1 cellular context compared by ENCODE assay signal in the genomic region with DNA sequence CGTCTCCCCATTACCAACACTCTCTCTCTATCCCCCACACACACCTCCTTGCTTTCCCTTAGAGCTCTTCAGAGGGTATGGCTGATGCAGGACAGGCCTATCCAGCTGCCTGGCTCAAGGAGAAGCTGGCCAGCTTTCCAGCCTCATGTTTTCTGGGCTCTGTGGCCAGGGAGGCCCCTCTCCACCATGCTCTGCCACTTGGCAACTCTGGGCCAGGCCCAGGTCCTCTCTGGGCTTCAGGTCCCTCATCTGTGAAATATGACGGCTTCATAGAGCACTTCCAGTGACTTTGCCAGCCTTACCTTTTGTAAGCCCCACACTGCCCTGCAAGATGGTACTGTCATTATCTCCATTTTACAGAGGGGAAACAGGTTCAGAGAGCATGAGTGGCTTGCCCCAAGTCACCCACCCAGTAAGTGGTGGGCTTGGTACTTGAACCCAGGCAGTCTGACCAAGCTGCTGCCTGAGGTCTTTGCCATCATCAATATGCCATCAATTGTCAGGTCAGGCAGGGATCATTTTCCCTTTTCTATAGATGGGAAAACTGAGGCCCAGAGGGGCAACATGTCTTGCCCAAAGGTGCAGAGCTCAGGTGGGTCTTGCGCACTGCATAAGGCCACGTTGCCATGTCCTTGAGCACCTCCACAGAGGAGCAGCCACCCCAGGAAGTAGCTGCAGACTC.
TF ChIP-seq lines count a peak whose summit lies in the region.

No MANE protein-coding gene starts in this region.

TF ChIP-seq in GM12878, 131 proteins besides CTCF, POLR2A, EP300 and RAD21:
- TF ChIP-seq NKRF (conservative IDR thresholded peaks at IDR 0.05) (no peak), GATAD2B (conservative IDR thresholded peaks at IDR 0.05; ENCODE audit: low read depth) (no peak), SMAD5 (IDR thresholded peaks at IDR 0.05; ENCODE audit: low read depth) (no peak), ESRRA (IDR thresholded peaks at IDR 0.05; ENCODE audit: low read length) (no peak)
- TF ChIP-seq, protein P1, sequence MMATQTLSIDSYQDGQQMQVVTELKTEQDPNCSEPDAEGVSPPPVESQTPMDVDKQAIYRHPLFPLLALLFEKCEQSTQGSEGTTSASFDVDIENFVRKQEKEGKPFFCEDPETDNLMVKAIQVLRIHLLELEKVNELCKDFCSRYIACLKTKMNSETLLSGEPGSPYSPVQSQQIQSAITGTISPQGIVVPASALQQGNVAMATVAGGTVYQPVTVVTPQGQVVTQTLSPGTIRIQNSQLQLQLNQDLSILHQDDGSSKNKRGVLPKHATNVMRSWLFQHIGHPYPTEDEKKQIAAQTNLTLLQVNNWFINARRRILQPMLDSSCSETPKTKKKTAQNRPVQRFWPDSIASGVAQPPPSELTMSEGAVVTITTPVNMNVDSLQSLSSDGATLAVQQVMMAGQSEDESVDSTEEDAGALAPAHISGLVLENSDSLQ (IDR thresholded peaks at IDR 0.05): no peak
TF ChIP-seq in GM12878: peak in this region for 0.
